Comparison of ENCODE assay signal across 9 cellular contexts in genomic region chr7:74625446-74625845, GRCh38. TPM values are rescaled to one million over a fixed set of nuclear protein-coding genes. Genes with fewer than 3 reads are reported as not detected.
DNase-seq lines count a peak whose midpoint lies in the region; ATAC-seq, FAIRE-seq and TF ChIP-seq lines count a peak whose summit lies in the region.
"Had no signal": no experiment of that assay in that cellular context is flagged by ENCODE, and none has a peak within 500 bp of the region (broad histone marks: within the 10 kb centered on the region; RNA-seq: fewer than 3 reads in every experiment).

No MANE protein-coding gene starts in this region.

- H3K9me3 ChIP-seq in PC-3 (ENCODE audit: low read length) (no peaks in the 10 kb centered on the region), WERI-Rb-1 (ENCODE audit: severe bottlenecking) (no peaks in the 10 kb centered on the region)
- H3K9me3 ChIP-seq: SJSA1 had no signal

- intact Hi-C loops in PC-3 (cut with micrococcal nuclease): loop anchor here (1.0 to 10.0 kb wide), 2 partner anchors 31 to 59 kb away; no protein-coding TSS in a partner anchor

- H3K36me3 ChIP-seq in PC-3 (ENCODE audit: low read depth, low read length): no peaks in the 10 kb centered on the region
- no peaks in the 10 kb centered on the region for H3K36me3 ChIP-seq in WERI-Rb-1
- H3K36me3 ChIP-seq: SJSA1 had no signal

- ATAC-seq in PC-3: peak; percentile 50; the same call in 1 of the 2 replicates

- H3K27ac ChIP-seq in PC-3 (ENCODE audit: low read length) (no peak overlapping the region), WERI-Rb-1 (no peak overlapping the region)
- H3K27ac ChIP-seq: SJSA1 had no signal

- peak; percentile 41; the same call in 1 of the 2 replicates for TF ChIP-seq CTCF in PC-3 (conservative IDR thresholded peaks at IDR 0.05; ENCODE audit: low read depth, low read length)
- TF ChIP-seq CTCF in WERI-Rb-1 (IDR thresholded peaks at IDR 0.05; ENCODE audit: low read depth, low read length): no peak

- no peak overlapping the region for H3K4me3 ChIP-seq in PC-3 (ENCODE audit: low read length)
- no peak overlapping the region for H3K4me3 ChIP-seq in WERI-Rb-1 (ENCODE audit: low read depth, low read length)
- H3K4me3 ChIP-seq: SJSA1 had no signal

- no peaks in the 10 kb centered on the region for H4K20me1 ChIP-seq in PC-3 (ENCODE audit: low read length)

- FAIRE-seq in frontal cortex (lab: Jason Lieb, UNC): no peak

- H3K9me2 ChIP-seq in PC-3 (replicated peaks; ENCODE audit: low read length): no peaks in the 10 kb centered on the region

- H2AFZ ChIP-seq in PC-3 (ENCODE audit: low read length): no peak overlapping the region

- POLR2A ChIA-PET in PC-3 (lab: Charles Lee; ENCODE audit: unreplicated experiment): interaction anchor here (0.7 kb wide), 1 partner anchor 102 kb away, joined by 3 read pairs; no protein-coding TSS in a partner anchor

- DNase-seq in ELR (ENCODE audit: low read depth) (peak; percentile 58), PC-3 (peak; percentile 55), fibroblast of peridontal ligament (ENCODE audit: extremely low read depth) (peak; percentile 88), renal cortical epithelial cell (ENCODE audit: low read depth) (peak; percentile 62), frontal cortex (ENCODE audit: low spot score in 2 of 2) (no peak), ecto neural progenitor cell (ENCODE audit: low spot score) (no peak), T-helper 9 cell (no peak), WERI-Rb-1 (no peak)

- H3K27me3 ChIP-seq in PC-3 (ENCODE audit: low read length) (no peaks in the 10 kb centered on the region), WERI-Rb-1 (ENCODE audit: insufficient read depth, low read depth, severe bottlenecking) (no peaks in the 10 kb centered on the region)
- H3K27me3 ChIP-seq: SJSA1 had no signal

- H3F3A ChIP-seq in PC-3 (ENCODE audit: low read length, unreplicated experiment): no peaks in the 10 kb centered on the region

- no TSS peak for BruUV-seq in PC-3 (replicated peaks; lab: Mats Ljungman, UMichigan)

- CTCF ChIA-PET in PC-3 (lab: Charles Lee): no interaction called here

- no peak overlapping the region for H3K9ac ChIP-seq in PC-3 (ENCODE audit: low read length)

- H3K4me2 ChIP-seq in PC-3 (ENCODE audit: low read length): no peak overlapping the region

- no peaks in the 10 kb centered on the region for H3K79me2 ChIP-seq in PC-3 (ENCODE audit: low read length)

- H3K4me1 ChIP-seq in PC-3 (ENCODE audit: insufficient read depth, low read length): no peaks in the 10 kb centered on the region

RNA-seq across cellular contexts. Expression of gene GTF2I, which starts 32.1 kb away (rescaled TPM):
- total RNA-seq in PC-3 (2014; rRNA removed) (138 and 144 TPM in 2 replicates), renal cortical epithelial cell (112 and 399 TPM in 2 replicates), frontal cortex (236 TPM)

Comparison
In these comparisons a context has a peak if more than half of its experiments do, and no peak if none do; other contexts are left out.
1. DNase-seq: peak in ELR (single experiment), PC-3 (single experiment), fibroblast of peridontal ligament (single experiment) and renal cortical epithelial cell (single experiment); none in frontal cortex (0 of 2), ecto neural progenitor cell (single experiment), T-helper 9 cell (single experiment) and WERI-Rb-1 (single experiment).